In the genomic region with DNA sequence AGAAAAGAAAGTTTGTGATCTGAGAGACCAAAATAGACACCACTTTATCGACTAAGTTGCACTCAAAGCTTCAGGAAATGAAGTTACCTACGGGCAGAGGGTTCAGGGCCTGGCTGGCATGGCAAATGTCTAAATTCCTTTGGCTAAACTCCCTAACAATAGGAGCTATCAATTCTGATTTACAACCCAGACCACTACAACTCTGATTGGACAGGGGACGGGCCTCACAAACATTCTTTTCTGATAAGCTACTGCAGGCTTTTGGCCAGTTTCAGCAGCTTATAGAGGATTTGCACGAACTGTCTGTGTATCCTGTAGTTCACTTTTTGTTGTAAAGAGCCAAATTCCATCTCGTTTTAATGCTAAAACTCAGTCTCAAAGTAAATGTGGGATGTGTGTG, we compare ENCODE assay signal across 22 cellular contexts.
DNase-seq lines count a peak whose midpoint lies in the region; ATAC-seq and TF ChIP-seq lines count a peak whose summit lies in the region.
"Had no signal": no experiment of that assay in that cellular context is flagged by ENCODE, and none has a peak within 500 bp of the region (broad histone marks: within the 10 kb centered on the region; RNA-seq: fewer than 3 reads in every experiment).

No MANE protein-coding gene starts in this region.

- TF ChIP-seq CTCF in RWPE2 (IDR thresholded peaks at IDR 0.05; ENCODE audit: poor library complexity, severe bottlenecking) (no peak), fibroblast of the aortic adventitia (IDR thresholded peaks at IDR 0.05; ENCODE audit: insufficient read depth, low read length) (no peak), progenitor cell of endocrine pancreas (IDR thresholded peaks at IDR 0.05; ENCODE audit: unreplicated experiment) (no peak)

- no peak overlapping the region for H3K4me3 ChIP-seq in RWPE2 (ENCODE audit: severe bottlenecking)
- H3K4me3 ChIP-seq in fibroblast of the aortic adventitia (ENCODE audit: low read depth, low read length), result no peak overlapping the region
- H3K4me3 ChIP-seq: gastrocnemius medialis, left lung, testis had no signal

- no peak overlapping the region for H3K27ac ChIP-seq in RWPE2 (ENCODE audit: poor library complexity, severe bottlenecking)
- H3K27ac ChIP-seq: gastrocnemius medialis, left lung, testis had no signal

- H3K27ac Mint-ChIP-seq in progenitor cell of endocrine pancreas, result peak overlapping the region; percentile 93
- H3K27ac Mint-ChIP-seq: B cell, T-cell had no signal

- DNase-seq in ELF-1 (ENCODE audit: low read depth, low spot score) (peak; percentile 43), RWPE2 (ENCODE audit: low spot score) (no peak), fibroblast of the aortic adventitia (ENCODE audit: low read depth) (peak; percentile 90), progenitor cell of endocrine pancreas (ENCODE audit: low spot score, unreplicated experiment) (no peak), cerebellar nuclear complex (lab: John Stamatoyannopoulos, UW) (no peak), nucleus accumbens (lab: John Stamatoyannopoulos, UW) (no peak)
- DNase-seq: activated CD8-positive, alpha-beta memory T cell treated with anti-CD3 and anti-CD28 coated beads, Interleukin-2, amount 50 U/mL, for 48 hours; activated gamma-delta T cell; DND-41; gastrocnemius medialis; H7; left lung; NCI-H526 treated with DMSO at 0.1 percent for 48 hours; occipital lobe; right cardiac atrium; SHP77; stimulated activated CD4-positive, alpha-beta T cell treated with anti-CD3 and anti-CD28 coated beads, Interleukin-15, amount 100 ng/mL, for 24 hours; T-cell; testis had no signal

- H3K36me3 ChIP-seq in RWPE2 (ENCODE audit: low read depth), result no peaks in the 10 kb centered on the region
- H3K36me3 ChIP-seq: gastrocnemius medialis, left lung had no signal

- H3K4me1 ChIP-seq in RWPE2 (ENCODE audit: insufficient read depth, poor library complexity, severe bottlenecking), result peaks cover 6% of the 10 kb centered on the region
- H3K4me1 ChIP-seq: gastrocnemius medialis, left lung, testis had no signal

- peaks cover 7% of the 10 kb centered on the region for H3K36me3 Mint-ChIP-seq in progenitor cell of endocrine pancreas (ENCODE audit: insufficient read depth)
- H3K36me3 Mint-ChIP-seq: T-cell had no signal

- peaks cover 20% of the 10 kb centered on the region for H3K9me3 Mint-ChIP-seq in progenitor cell of endocrine pancreas (ENCODE audit: low read depth)
- H3K9me3 Mint-ChIP-seq: T-cell had no signal

- no peaks in the 10 kb centered on the region for H3K27me3 Mint-ChIP-seq in progenitor cell of endocrine pancreas
- H3K27me3 Mint-ChIP-seq: B cell, T-cell had no signal

- H3K27me3 ChIP-seq in RWPE2 (ENCODE audit: insufficient read depth, poor library complexity, severe bottlenecking), result no peaks in the 10 kb centered on the region
- H3K27me3 ChIP-seq: gastrocnemius medialis, left lung, testis had no signal

- peaks cover 10% of the 10 kb centered on the region for H3K4me1 Mint-ChIP-seq in progenitor cell of endocrine pancreas (ENCODE audit: low read depth)
- H3K4me1 Mint-ChIP-seq: B cell, T-cell had no signal

- no peak overlapping the region for H3K4me3 Mint-ChIP-seq in progenitor cell of endocrine pancreas (ENCODE audit: low read depth)
- H3K4me3 Mint-ChIP-seq: B cell, T-cell had no signal

- no peaks in the 10 kb centered on the region for H3K9me3 ChIP-seq in RWPE2 (ENCODE audit: severe bottlenecking)
- H3K9me3 ChIP-seq: gastrocnemius medialis, left lung, testis had no signal

- ATAC-seq in RWPE2 (ENCODE audit: low read depth) (peak; percentile 17; the same call in 1 of the 3 replicates), GM18498 (IDR thresholded peaks at IDR 0.05; ENCODE audit: unreplicated experiment) (no peak), HG02884 (IDR thresholded peaks at IDR 0.05; ENCODE audit: unreplicated experiment) (no peak)
- ATAC-seq: gastrocnemius medialis, left lung, right cardiac atrium, T-cell had no signal

Comparison
In these comparisons a context has a peak if more than half of its experiments do, and no peak if none do; other contexts are left out.
1. DNase-seq: peak in ELF-1 (single experiment) and fibroblast of the aortic adventitia (single experiment); none in RWPE2 (single experiment), progenitor cell of endocrine pancreas (single experiment), cerebellar nuclear complex (0 of 2) and nucleus accumbens (0 of 56).